In the genomic region with DNA sequence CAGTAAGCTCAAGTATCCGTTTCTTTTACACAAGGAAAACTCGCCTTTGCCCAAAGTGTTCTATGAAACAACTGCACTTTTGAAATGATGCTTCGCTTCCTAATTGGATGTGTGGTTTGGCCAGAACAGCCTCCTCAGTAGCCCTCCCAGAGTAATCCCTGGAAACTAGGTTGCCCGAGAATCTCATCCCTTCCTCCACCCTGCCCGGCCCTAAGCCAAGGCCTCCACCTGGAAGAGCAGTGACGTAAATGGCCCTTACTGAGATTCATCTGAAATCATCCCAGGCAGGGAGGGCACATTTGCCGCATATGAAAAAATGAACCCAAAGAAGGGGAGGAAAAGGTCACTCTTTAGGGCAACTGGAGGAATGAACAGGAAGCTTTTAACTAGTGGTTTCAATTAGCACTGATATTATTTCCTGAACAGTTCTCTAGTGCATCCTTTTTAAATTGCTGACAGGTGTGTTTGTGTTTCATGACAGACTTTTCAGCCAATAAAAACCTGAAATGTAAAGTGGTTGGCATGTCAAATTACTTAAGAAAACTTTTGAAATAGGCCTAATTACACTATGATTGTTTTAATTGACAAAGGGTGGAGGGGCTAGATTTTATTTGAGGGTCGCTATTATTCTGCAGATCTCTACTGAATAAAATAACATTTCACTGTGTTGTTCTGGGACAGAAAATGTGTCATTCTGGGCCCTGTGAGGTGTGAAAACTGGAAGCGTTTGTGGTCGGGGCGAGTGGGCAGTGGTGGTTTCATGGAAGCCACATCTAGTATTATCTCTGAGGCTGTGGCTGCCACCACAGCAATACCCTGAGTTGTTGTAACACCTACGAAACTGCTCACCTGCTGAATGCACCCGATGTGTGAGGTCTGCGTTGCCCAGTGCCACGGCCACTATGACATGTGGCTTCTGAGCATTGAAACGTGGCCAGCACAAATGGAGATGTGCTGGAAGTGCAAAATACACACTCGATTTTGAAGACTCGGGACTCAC, we compare ENCODE assay signal across 1 cellular context.
TF ChIP-seq lines count a peak whose summit lies in the region.

No MANE protein-coding gene starts in this region.

TF ChIP-seq in GM12878, 131 proteins besides CTCF, POLR2A, EP300 and RAD21 (continued from another document):
- TF ChIP-seq, protein P1, sequence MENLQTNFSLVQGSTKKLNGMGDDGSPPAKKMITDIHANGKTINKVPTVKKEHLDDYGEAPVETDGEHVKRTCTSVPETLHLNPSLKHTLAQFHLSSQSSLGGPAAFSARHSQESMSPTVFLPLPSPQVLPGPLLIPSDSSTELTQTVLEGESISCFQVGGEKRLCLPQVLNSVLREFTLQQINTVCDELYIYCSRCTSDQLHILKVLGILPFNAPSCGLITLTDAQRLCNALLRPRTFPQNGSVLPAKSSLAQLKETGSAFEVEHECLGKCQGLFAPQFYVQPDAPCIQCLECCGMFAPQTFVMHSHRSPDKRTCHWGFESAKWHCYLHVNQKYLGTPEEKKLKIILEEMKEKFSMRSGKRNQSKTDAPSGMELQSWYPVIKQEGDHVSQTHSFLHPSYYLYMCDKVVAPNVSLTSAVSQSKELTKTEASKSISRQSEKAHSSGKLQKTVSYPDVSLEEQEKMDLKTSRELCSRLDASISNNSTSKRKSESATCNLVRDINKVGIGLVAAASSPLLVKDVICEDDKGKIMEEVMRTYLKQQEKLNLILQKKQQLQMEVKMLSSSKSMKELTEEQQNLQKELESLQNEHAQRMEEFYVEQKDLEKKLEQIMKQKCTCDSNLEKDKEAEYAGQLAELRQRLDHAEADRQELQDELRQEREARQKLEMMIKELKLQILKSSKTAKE (IDR thresholded peaks at IDR 0.05; ENCODE audit: low read depth, poor library complexity, severe bottlenecking): no peak
- TF ChIP-seq, protein P2, sequence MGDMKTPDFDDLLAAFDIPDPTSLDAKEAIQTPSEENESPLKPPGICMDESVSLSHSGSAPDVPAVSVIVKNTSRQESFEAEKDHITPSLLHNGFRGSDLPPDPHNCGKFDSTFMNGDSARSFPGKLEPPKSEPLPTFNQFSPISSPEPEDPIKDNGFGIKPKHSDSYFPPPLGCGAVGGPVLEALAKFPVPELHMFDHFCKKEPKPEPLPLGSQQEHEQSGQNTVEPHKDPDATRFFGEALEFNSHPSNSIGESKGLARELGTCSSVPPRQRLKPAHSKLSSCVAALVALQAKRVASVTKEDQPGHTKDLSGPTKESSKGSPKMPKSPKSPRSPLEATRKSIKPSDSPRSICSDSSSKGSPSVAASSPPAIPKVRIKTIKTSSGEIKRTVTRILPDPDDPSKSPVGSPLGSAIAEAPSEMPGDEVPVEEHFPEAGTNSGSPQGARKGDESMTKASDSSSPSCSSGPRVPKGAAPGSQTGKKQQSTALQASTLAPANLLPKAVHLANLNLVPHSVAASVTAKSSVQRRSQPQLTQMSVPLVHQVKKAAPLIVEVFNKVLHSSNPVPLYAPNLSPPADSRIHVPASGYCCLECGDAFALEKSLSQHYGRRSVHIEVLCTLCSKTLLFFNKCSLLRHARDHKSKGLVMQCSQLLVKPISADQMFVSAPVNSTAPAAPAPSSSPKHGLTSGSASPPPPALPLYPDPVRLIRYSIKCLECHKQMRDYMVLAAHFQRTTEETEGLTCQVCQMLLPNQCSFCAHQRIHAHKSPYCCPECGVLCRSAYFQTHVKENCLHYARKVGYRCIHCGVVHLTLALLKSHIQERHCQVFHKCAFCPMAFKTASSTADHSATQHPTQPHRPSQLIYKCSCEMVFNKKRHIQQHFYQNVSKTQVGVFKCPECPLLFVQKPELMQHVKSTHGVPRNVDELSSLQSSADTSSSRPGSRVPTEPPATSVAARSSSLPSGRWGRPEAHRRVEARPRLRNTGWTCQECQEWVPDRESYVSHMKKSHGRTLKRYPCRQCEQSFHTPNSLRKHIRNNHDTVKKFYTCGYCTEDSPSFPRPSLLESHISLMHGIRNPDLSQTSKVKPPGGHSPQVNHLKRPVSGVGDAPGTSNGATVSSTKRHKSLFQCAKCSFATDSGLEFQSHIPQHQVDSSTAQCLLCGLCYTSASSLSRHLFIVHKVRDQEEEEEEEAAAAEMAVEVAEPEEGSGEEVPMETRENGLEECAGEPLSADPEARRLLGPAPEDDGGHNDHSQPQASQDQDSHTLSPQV (IDR thresholded peaks at IDR 0.05): no peak
- TF ChIP-seq FOXM1 (IDR thresholded peaks at IDR 0.05; ENCODE audit: low read depth, low read length) (peak; percentile 55; the same call in 1 of the 2 replicates), TBL1XR1 (IDR thresholded peaks at IDR 0.05; ENCODE audit: low read depth, low read length) (0 out of 2 replicates have a peak, but pooled peaks have one; percentile 27), ZZZ3 (IDR thresholded peaks at IDR 0.05; ENCODE audit: control insufficient read depth, insufficient read length, low read depth) (no peak), PAX5 (IDR thresholded peaks at IDR 0.05; ENCODE audit: borderline replicate concordance, low read depth, low read length) (peak; percentile 90), MTA3 (IDR thresholded peaks at IDR 0.05; ENCODE audit: borderline replicate concordance, low read length) (no peak), SREBF1 (IDR thresholded peaks at IDR 0.05; ENCODE audit: low read length) (no peak), SMAD1 (IDR thresholded peaks at IDR 0.05; ENCODE audit: low read depth, partially characterized antibody) (no peak), CBX3 (IDR thresholded peaks at IDR 0.05; ENCODE audit: borderline replicate concordance, low read depth) (no peak), IKZF2 (IDR thresholded peaks at IDR 0.05) (0 out of 4 replicates have a peak, but pooled peaks of 1 of the 2 experiments have one; percentile 15), SIN3A (IDR thresholded peaks at IDR 0.05; ENCODE audit: low read depth, low read length) (no peak), NRF1 (conservative IDR thresholded peaks at IDR 0.05; ENCODE audit: low read depth, low read length) (no peak), ZBED1 (IDR thresholded peaks at IDR 0.05; ENCODE audit: borderline replicate concordance) (0 out of 2 replicates have a peak, but pooled peaks have one; percentile 40), CREB1 (IDR thresholded peaks at IDR 0.05; ENCODE audit: low read depth) (peak; percentile 35; the same call in 1 of the 2 replicates), SMC3 (IDR thresholded peaks at IDR 0.05; ENCODE audit: borderline replicate concordance, low read length) (no peak), TCF12 (IDR thresholded peaks at IDR 0.05; ENCODE audit: low read depth, low read length) (peak; percentile 46; the same call in 1 of the 2 replicates), TCF7 (IDR thresholded peaks at IDR 0.05; ENCODE audit: borderline replicate concordance) (peak; percentile 62; the same call in 1 of the 2 replicates), ZNF384 (IDR thresholded peaks at IDR 0.05; ENCODE audit: borderline replicate concordance, low read depth, low read length) (no peak), MTA2 (IDR thresholded peaks at IDR 0.05; ENCODE audit: low read depth) (peak; percentile 80), BMI1 (IDR thresholded peaks at IDR 0.05; ENCODE audit: borderline replicate concordance) (0 out of 2 replicates have a peak, but pooled peaks have one; percentile 48), TAF1 (IDR thresholded peaks at IDR 0.05; ENCODE audit: borderline replicate concordance, low read depth, low read length) (no peak), MYB (IDR thresholded peaks at IDR 0.05; ENCODE audit: borderline replicate concordance, low read depth, low read length) (no peak)
- TF ChIP-seq, protein P3, sequence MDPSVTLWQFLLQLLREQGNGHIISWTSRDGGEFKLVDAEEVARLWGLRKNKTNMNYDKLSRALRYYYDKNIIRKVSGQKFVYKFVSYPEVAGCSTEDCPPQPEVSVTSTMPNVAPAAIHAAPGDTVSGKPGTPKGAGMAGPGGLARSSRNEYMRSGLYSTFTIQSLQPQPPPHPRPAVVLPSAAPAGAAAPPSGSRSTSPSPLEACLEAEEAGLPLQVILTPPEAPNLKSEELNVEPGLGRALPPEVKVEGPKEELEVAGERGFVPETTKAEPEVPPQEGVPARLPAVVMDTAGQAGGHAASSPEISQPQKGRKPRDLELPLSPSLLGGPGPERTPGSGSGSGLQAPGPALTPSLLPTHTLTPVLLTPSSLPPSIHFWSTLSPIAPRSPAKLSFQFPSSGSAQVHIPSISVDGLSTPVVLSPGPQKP (IDR thresholded peaks at IDR 0.05; ENCODE audit: low read depth, low read length): no peak
- TF ChIP-seq, protein P4, sequence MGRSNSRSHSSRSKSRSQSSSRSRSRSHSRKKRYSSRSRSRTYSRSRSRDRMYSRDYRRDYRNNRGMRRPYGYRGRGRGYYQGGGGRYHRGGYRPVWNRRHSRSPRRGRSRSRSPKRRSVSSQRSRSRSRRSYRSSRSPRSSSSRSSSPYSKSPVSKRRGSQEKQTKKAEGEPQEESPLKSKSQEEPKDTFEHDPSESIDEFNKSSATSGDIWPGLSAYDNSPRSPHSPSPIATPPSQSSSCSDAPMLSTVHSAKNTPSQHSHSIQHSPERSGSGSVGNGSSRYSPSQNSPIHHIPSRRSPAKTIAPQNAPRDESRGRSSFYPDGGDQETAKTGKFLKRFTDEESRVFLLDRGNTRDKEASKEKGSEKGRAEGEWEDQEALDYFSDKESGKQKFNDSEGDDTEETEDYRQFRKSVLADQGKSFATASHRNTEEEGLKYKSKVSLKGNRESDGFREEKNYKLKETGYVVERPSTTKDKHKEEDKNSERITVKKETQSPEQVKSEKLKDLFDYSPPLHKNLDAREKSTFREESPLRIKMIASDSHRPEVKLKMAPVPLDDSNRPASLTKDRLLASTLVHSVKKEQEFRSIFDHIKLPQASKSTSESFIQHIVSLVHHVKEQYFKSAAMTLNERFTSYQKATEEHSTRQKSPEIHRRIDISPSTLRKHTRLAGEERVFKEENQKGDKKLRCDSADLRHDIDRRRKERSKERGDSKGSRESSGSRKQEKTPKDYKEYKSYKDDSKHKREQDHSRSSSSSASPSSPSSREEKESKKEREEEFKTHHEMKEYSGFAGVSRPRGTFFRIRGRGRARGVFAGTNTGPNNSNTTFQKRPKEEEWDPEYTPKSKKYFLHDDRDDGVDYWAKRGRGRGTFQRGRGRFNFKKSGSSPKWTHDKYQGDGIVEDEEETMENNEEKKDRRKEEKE (IDR thresholded peaks at IDR 0.05): no peak
- TF ChIP-seq, protein P5, sequence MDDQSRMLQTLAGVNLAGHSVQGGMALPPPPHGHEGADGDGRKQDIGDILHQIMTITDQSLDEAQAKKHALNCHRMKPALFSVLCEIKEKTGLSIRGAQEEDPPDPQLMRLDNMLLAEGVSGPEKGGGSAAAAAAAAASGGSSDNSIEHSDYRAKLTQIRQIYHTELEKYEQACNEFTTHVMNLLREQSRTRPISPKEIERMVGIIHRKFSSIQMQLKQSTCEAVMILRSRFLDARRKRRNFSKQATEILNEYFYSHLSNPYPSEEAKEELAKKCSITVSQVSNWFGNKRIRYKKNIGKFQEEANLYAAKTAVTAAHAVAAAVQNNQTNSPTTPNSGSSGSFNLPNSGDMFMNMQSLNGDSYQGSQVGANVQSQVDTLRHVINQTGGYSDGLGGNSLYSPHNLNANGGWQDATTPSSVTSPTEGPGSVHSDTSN (IDR thresholded peaks at IDR 0.05; ENCODE audit: insufficient replicate concordance, low read depth, low read length): no peak
